11 cellular contexts compared by ENCODE assay signal in the genomic region with DNA sequence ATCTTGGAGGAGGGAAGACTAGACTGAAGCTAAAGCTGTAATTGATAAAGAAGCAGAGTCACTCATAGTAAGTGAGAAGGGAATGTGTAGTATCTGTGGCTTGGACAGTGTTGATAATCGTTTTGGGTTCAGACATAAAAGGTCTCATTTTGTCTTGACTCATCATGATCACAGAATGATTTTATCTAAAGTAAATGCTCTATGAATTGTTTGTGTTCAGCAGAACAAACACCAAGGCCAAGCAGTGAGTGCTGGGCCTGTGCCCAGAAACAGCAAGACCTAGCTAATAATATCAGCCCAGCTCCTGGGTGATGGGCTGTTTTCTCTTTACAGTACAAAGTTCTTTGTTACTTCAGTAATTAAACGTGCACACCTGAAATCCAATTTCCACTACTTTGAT. TPM values are rescaled to one million over a fixed set of nuclear protein-coding genes. Genes with fewer than 3 reads are reported as not detected.
DNase-seq lines count a peak whose midpoint lies in the region; ATAC-seq and TF ChIP-seq lines count a peak whose summit lies in the region.
"Had no signal": no experiment of that assay in that cellular context is flagged by ENCODE, and none has a peak within 500 bp of the region (broad histone marks: within the 10 kb centered on the region; RNA-seq: fewer than 3 reads in every experiment).

No MANE protein-coding gene starts in this region.

- no peaks in the 10 kb centered on the region for H3F3A ChIP-seq in MM.1S (ENCODE audit: insufficient read depth, low read length)

- no peak overlapping the region for H2AFZ ChIP-seq in MM.1S (ENCODE audit: low read length)

- no peaks in the 10 kb centered on the region for H3K27me3 ChIP-seq in MM.1S (replicated peaks; ENCODE audit: insufficient read depth, low read length)
- H3K27me3 ChIP-seq: BLaER1 treated with 17β-estradiol and CSF1 and Interleukin-3, amounts not matched to agents 10 nM and 100 nM had no signal

- peak; percentile 92 for ATAC-seq in left lobe of liver
- no peak for ATAC-seq in GM21619 (IDR thresholded peaks at IDR 0.05; ENCODE audit: unreplicated experiment)
- ATAC-seq: activated T-helper 17 cell treated with anti-CD3 and anti-CD28 coated beads, Interleukin-2, amount 50 U/mL, for 72 hours had no signal

- peak overlapping the region; percentile 85 for H3K27ac ChIP-seq in 22Rv1
- no peak overlapping the region for H3K27ac ChIP-seq in MM.1S (ENCODE audit: low read length)
- H3K27ac ChIP-seq: BLaER1 treated with 17β-estradiol and CSF1 and Interleukin-3, amounts not matched to agents 10 nM and 100 nM had no signal

- no peaks in the 10 kb centered on the region for H3K79me2 ChIP-seq in MM.1S (ENCODE audit: low read length)

- H4K20me1 ChIP-seq in MM.1S (ENCODE audit: insufficient read depth, low read length): no peaks in the 10 kb centered on the region
- H4K20me1 ChIP-seq: BLaER1 treated with 17β-estradiol and CSF1 and Interleukin-3, amounts not matched to agents 10 nM and 100 nM had no signal

- DNase-seq in LHCN-M2 (ENCODE audit: low read depth): peak; percentile 47
- DNase-seq in astrocyte of the spinal cord (ENCODE audit: low read depth, low spot score): peak; percentile 89
- peak; percentile 85 for DNase-seq in left lobe of liver (ENCODE audit: low spot score)
- no peak for DNase-seq in MM.1S
- DNase-seq in NCI-H510A (lab: John Stamatoyannopoulos, UW): no peak
- no peak for DNase-seq in stimulated activated CD4-positive, alpha-beta T cell treated with anti-CD3 and anti-CD28 coated beads, Interleukin-4, amount 100 ng/mL, for 1 hour

- no peaks in the 10 kb centered on the region for H3K36me3 ChIP-seq in MM.1S (replicated peaks; ENCODE audit: insufficient read depth, low read length)
- H3K36me3 ChIP-seq: BLaER1 treated with 17β-estradiol and CSF1 and Interleukin-3, amounts not matched to agents 10 nM and 100 nM had no signal

- H3K9me2 ChIP-seq in MM.1S (replicated peaks; ENCODE audit: insufficient read depth, low read length): no peaks in the 10 kb centered on the region

- no peaks in the 10 kb centered on the region for H3K4me1 ChIP-seq in MM.1S (ENCODE audit: low read length)

- no peak overlapping the region for H3K4me2 ChIP-seq in MM.1S (ENCODE audit: low read depth, low read length)

- H3K9ac ChIP-seq in MM.1S (ENCODE audit: low read length): no peak overlapping the region
- H3K9ac ChIP-seq: BLaER1 treated with 17β-estradiol and CSF1 and Interleukin-3, amounts not matched to agents 10 nM and 100 nM had no signal

- H3K4me3 ChIP-seq in astrocyte of the spinal cord (ENCODE audit: low read depth, low read length) (no peak overlapping the region), MM.1S (ENCODE audit: low read length) (no peak overlapping the region)
- H3K4me3 ChIP-seq: BLaER1 treated with 17β-estradiol and CSF1 and Interleukin-3, amounts not matched to agents 10 nM and 100 nM; skin epidermis had no signal

- in situ Hi-C loops in astrocyte of the spinal cord (cut with HindIII; ENCODE audit: low sequenced_read_pairs): no loop called here

- H3K9me3 ChIP-seq in MM.1S (replicated peaks; ENCODE audit: insufficient read depth, low read length): no peaks in the 10 kb centered on the region
- H3K9me3 ChIP-seq: BLaER1 treated with 17β-estradiol and CSF1 and Interleukin-3, amounts not matched to agents 10 nM and 100 nM had no signal

- TF ChIP-seq CTCF in 22Rv1 (IDR thresholded peaks at IDR 0.05) (no peak), astrocyte of the spinal cord (IDR thresholded peaks at IDR 0.05; ENCODE audit: low read depth, low read length) (no peak), MM.1S (IDR thresholded peaks at IDR 0.05; ENCODE audit: low read length) (no peak)

RNA-seq across cellular contexts. Expression of gene CD36, which starts 26.7 kb away (rescaled TPM):
- total RNA-seq in LHCN-M2 (2014; rRNA removed): 5.4 and 7.9 TPM in 2 replicates
- 1.7 TPM for polyA plus RNA-seq in LHCN-M2 (2012)
- total RNA-seq in left lobe of liver: 16.3 TPM
- total RNA-seq: activated T-helper 17 cell treated with anti-CD3 and anti-CD28 coated beads, Interleukin-2, amount 50 U/mL, for 72 hours had no signal

Comparison
In these comparisons a context has a peak if more than half of its experiments do, and no peak if none do; other contexts are left out.
1. DNase-seq: peak in LHCN-M2 (single experiment), astrocyte of the spinal cord (single experiment) and left lobe of liver (single experiment); none in MM.1S (single experiment), NCI-H510A (single experiment) and stimulated activated CD4-positive, alpha-beta T cell treated with anti-CD3 and anti-CD28 coated beads, Interleukin-4, amount 100 ng/mL, for 1 hour (single experiment).